8 cellular contexts compared by ENCODE assay signal in the genomic region with DNA sequence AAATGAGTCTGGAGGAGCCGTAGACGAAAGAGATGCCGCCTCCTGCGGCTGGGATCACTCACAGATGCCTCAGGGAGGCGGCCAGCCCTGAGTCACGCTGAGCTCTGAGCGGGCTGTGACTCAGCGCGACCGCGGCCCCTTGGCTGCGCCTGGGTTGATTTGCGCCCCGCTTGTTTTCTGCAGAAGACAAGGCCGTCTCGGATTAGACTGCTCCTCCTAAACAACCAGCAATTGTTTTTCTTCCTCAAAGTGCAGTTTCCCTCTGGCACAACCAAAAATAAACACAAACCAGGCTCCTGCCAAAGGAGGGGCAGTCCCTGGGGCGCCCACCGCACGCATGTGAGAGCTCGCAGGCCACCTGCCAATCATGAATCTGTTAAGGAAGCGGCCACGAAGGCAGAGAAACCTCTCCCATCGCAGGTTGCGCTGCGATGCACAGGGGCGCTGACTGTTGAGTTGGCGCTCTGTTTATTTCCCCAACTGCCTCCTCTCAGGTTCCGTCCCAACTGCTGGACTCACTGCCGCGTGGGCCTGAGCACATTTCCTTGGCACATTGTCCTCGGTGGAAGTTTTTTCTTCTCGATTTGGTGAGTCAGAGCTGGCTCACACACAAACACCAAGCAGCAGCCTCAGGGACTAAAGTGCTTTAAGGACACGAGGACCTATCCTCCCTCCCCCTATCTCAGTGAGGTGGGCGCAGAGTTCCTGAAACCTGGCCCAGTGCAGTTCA.
DNase-seq lines count a peak whose midpoint lies in the region; ATAC-seq and TF ChIP-seq lines count a peak whose summit lies in the region.

No MANE protein-coding gene starts in this region.

- H3K9ac ChIP-seq in BLaER1 treated with 17β-estradiol and CSF1 and Interleukin-3, amounts not matched to agents 10 nM and 100 nM, result peak overlapping the region; percentile 38 to 78 (median 68)

- H3K4me2 ChIP-seq in BLaER1 treated with 17β-estradiol and CSF1 and Interleukin-3, amounts not matched to agents 10 nM and 100 nM, result peak overlapping the region; percentile 77 to 96 (median 85)

- H3K4me1 ChIP-seq in BLaER1 treated with 17β-estradiol and CSF1 and Interleukin-3, amounts not matched to agents 10 nM and 100 nM, result peaks cover 22 to 26% (median 25%) of the 10 kb centered on the region in 10 experiments

- H3K4me3 ChIP-seq in BLaER1 treated with 17β-estradiol and CSF1 and Interleukin-3, amounts not matched to agents 10 nM and 100 nM, result peak overlapping the region; percentile 26 to 66 (median 48)
- H3K4me3 ChIP-seq in WI38 (ENCODE audit: low read depth, low read length), result peak overlapping the region; percentile 48

- DNase-seq in HK-2 (ENCODE audit: unreplicated experiment) (peak; percentile 77), brain pericyte (ENCODE audit: low read depth, low spot score) (peak; percentile 91), islet precursor cell (peak; percentile 98), NCI-H2107 (lab: John Stamatoyannopoulos, UW) (no peak)
- DNase-seq in stimulated activated CD4-positive, alpha-beta T cell treated with anti-CD3 and anti-CD28 coated beads, Interleukin-1b, Interleukin-23, amount 100 ng/mL, for 4 hours (ENCODE audit: low read depth in 2 of 2), result peak; percentile 53 to 64

- ATAC-seq in GM21360 (IDR thresholded peaks at IDR 0.05; ENCODE audit: unreplicated experiment), result peak; percentile 91

- peaks cover 0 to 7% (median 0%) of the 10 kb centered on the region in 11 experiments; a peak in 2 of 22 replicates for H3K9me3 ChIP-seq in BLaER1 treated with 17β-estradiol and CSF1 and Interleukin-3, amounts not matched to agents 10 nM and 100 nM (replicated peaks in 1 of 11)

- H3K27me3 ChIP-seq in BLaER1 treated with 17β-estradiol and CSF1 and Interleukin-3, amounts not matched to agents 10 nM and 100 nM, result no peaks in the 10 kb centered on the region

- H3K27ac ChIP-seq in BLaER1 treated with 17β-estradiol and CSF1 and Interleukin-3, amounts not matched to agents 10 nM and 100 nM, result peak overlapping the region; percentile 43 to 82 (median 74); a peak in 21 of 22 replicates

- H4K20me1 ChIP-seq in BLaER1 treated with 17β-estradiol and CSF1 and Interleukin-3, amounts not matched to agents 10 nM and 100 nM, result no peaks in the 10 kb centered on the region

- TF ChIP-seq CTCF in WI38 (IDR thresholded peaks at IDR 0.05; ENCODE audit: low read depth, low read length), result no peak

- no peaks in the 10 kb centered on the region for H3K36me3 ChIP-seq in BLaER1 treated with 17β-estradiol and CSF1 and Interleukin-3, amounts not matched to agents 10 nM and 100 nM
